4 cellular contexts compared by ENCODE assay signal in the genomic region with DNA sequence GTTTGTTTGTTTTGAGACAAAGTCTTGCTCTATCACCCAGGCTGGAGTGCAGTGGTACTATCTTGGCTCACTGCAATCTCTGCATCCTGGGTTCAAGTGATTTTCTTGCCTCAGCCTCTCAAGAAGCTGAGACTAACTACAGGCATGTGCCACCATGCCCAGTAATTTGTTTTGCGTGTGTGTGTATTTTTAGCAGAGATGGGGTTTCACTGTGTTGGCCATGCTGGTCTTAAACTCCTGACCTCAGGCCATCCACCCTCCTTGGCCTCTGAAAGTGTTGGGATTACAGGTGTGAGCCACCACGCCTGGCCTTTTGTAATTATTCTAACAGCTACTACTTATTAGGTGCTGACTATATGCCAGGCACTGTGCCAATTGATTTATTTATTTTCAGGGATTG. TPM values are rescaled to one million over a fixed set of nuclear protein-coding genes. Genes with fewer than 3 reads are reported as not detected.
"Had no signal": no experiment of that assay in that cellular context is flagged by ENCODE, and none has a peak within 500 bp of the region (broad histone marks: within the 10 kb centered on the region; RNA-seq: fewer than 3 reads in every experiment).

No MANE protein-coding gene starts in this region.

RNA-seq across cellular contexts. Expression of a gene that starts 33.3 kb away (rescaled TPM):
- total RNA-seq: HT-29, HT1080, IMR-90 had no signal
- polyA plus RNA-seq: IgD-negative memory B cell had no signal
